1 cellular context compared by ENCODE assay signal in genomic region chr7:106071999-106072714, GRCh38.
TF ChIP-seq lines count a peak whose summit lies in the region.

No MANE protein-coding gene starts in this region.

TF ChIP-seq in HepG2, 621 proteins besides CTCF, POLR2A, EP300 and RAD21 (continued from another document and continues in another):
- TF ChIP-seq PREB (CRISPR knock-in tag; IDR thresholded peaks at IDR 0.05) (no peak), CBX1 (IDR thresholded peaks at IDR 0.05; ENCODE audit: low read depth) (no peak), ZNF563 (CRISPR knock-in tag; IDR thresholded peaks at IDR 0.05) (no peak), TBL1XR1 (IDR thresholded peaks at IDR 0.05; ENCODE audit: borderline replicate concordance, low read length, partially characterized antibody) (no peak), ZNF691 (CRISPR knock-in tag; IDR thresholded peaks at IDR 0.05; ENCODE audit: borderline replicate concordance, low read depth) (0 out of 2 replicates have a peak, but pooled peaks have one; percentile 27), HHEX (CRISPR knock-in tag; IDR thresholded peaks at IDR 0.05) (no peak), KLF13 (CRISPR knock-in tag; IDR thresholded peaks at IDR 0.05) (no peak), NFATC3 (CRISPR knock-in tag; IDR thresholded peaks at IDR 0.05) (no peak), MYNN (CRISPR knock-in tag; IDR thresholded peaks at IDR 0.05; ENCODE audit: low read depth) (no peak), ZNF556 (CRISPR knock-in tag; IDR thresholded peaks at IDR 0.05; ENCODE audit: borderline replicate concordance) (peak; percentile 62; the same call in 1 of the 2 replicates), NCOA5 (CRISPR knock-in tag; IDR thresholded peaks at IDR 0.05) (no peak), RXRA (CRISPR knock-in tag; IDR thresholded peaks at IDR 0.05) (no peak), ISX (CRISPR knock-in tag; conservative IDR thresholded peaks at IDR 0.05) (no peak), DNMT3B (CRISPR knock-in tag; conservative IDR thresholded peaks at IDR 0.05) (no peak), HOMEZ (CRISPR knock-in tag; IDR thresholded peaks at IDR 0.05; ENCODE audit: low read depth) (peak; percentile 58; the same call in 1 of the 2 replicates), TFDP2 (CRISPR knock-in tag; IDR thresholded peaks at IDR 0.05) (0 out of 2 replicates have a peak, but pooled peaks have one; percentile 22), ZBTB37 (CRISPR knock-in tag; IDR thresholded peaks at IDR 0.05) (no peak), NR2C2 (CRISPR knock-in tag; IDR thresholded peaks at IDR 0.05; ENCODE audit: borderline replicate concordance) (no peak), SRSF1 (optimal IDR thresholded peaks at IDR 0.05; ENCODE audit: low read depth, low read length) (no peak), FOXM1 (CRISPR knock-in tag; IDR thresholded peaks at IDR 0.05) (no peak), ZBTB49 (CRISPR knock-in tag; IDR thresholded peaks at IDR 0.05; ENCODE audit: borderline replicate concordance) (no peak), ZNF30 (CRISPR knock-in tag; IDR thresholded peaks at IDR 0.05) (no peak), HOXA7 (CRISPR knock-in tag; IDR thresholded peaks at IDR 0.05) (no peak), SUZ12 (IDR thresholded peaks at IDR 0.05; ENCODE audit: low read depth, low read length) (no peak), MLX (CRISPR knock-in tag; IDR thresholded peaks at IDR 0.05) (0 out of 2 replicates have a peak, but pooled peaks have one; percentile 21), TCF7 (IDR thresholded peaks at IDR 0.05; ENCODE audit: low read depth) (peak; percentile 52; the same call in 1 of the 2 replicates), ZNF383 (CRISPR knock-in tag; IDR thresholded peaks at IDR 0.05; ENCODE audit: borderline replicate concordance) (no peak), TOE1 (CRISPR knock-in tag; IDR thresholded peaks at IDR 0.05) (no peak), SATB2 (CRISPR knock-in tag; IDR thresholded peaks at IDR 0.05) (no peak), ZBTB21 (CRISPR knock-in tag; IDR thresholded peaks at IDR 0.05) (no peak), BCL6 (CRISPR knock-in tag; IDR thresholded peaks at IDR 0.05) (peak; percentile 55), ELF1 (CRISPR knock-in tag; IDR thresholded peaks at IDR 0.05) (0 out of 2 replicates have a peak, but pooled peaks have one; percentile 14), ZNF253 (CRISPR knock-in tag; IDR thresholded peaks at IDR 0.05; ENCODE audit: borderline replicate concordance) (no peak), ZNF432 (CRISPR knock-in tag; IDR thresholded peaks at IDR 0.05; ENCODE audit: borderline replicate concordance) (no peak), SIN3B (IDR thresholded peaks at IDR 0.05; ENCODE audit: low read length) (no peak), SNAPC5 (CRISPR knock-in tag; IDR thresholded peaks at IDR 0.05; ENCODE audit: borderline replicate concordance) (no peak), CENPBD1 (CRISPR knock-in tag; IDR thresholded peaks at IDR 0.05; ENCODE audit: borderline replicate concordance, low read depth) (no peak), ZKSCAN5 (CRISPR knock-in tag; IDR thresholded peaks at IDR 0.05) (no peak), ZNF317 (CRISPR knock-in tag; IDR thresholded peaks at IDR 0.05) (no peak), ZBTB34 (CRISPR knock-in tag; IDR thresholded peaks at IDR 0.05) (no peak), PLRG1 (conservative IDR thresholded peaks at IDR 0.05) (no peak), GZF1 (CRISPR knock-in tag; IDR thresholded peaks at IDR 0.05) (no peak), ZBTB10 (CRISPR knock-in tag; IDR thresholded peaks at IDR 0.05; ENCODE audit: borderline replicate concordance) (no peak), ZNF891 (CRISPR knock-in tag; IDR thresholded peaks at IDR 0.05) (no peak), HMGXB3 (CRISPR knock-in tag; IDR thresholded peaks at IDR 0.05; ENCODE audit: borderline replicate concordance) (no peak), ZNF652 (CRISPR knock-in tag; IDR thresholded peaks at IDR 0.05; ENCODE audit: borderline replicate concordance, low read depth) (no peak), ZNF264 (CRISPR knock-in tag; IDR thresholded peaks at IDR 0.05) (0 out of 2 replicates have a peak, but pooled peaks have one; percentile 54), KDM5B (CRISPR knock-in tag; IDR thresholded peaks at IDR 0.05; ENCODE audit: borderline replicate concordance) (no peak)
